ENCODE assay signal across 32 cellular contexts in genomic region chr5:161369032-161369431, GRCh38.
"Had no signal": no experiment of that assay in that cellular context is flagged by ENCODE, and none has a peak within 500 bp of the region (broad histone marks: within the 10 kb centered on the region; RNA-seq: fewer than 3 reads in every experiment).

No MANE protein-coding gene starts in this region.

- H3K27ac Mint-ChIP-seq: activated B cell treated with CpG ODN at 0.5 μM for 24 hours; activated CD8-positive, alpha-beta T cell treated with anti-CD3 and anti-CD28 coated beads for 36 hours; activated naive CD8-positive, alpha-beta T cell; activated naive CD8-positive, alpha-beta T cell treated with anti-CD3 and anti-CD28 coated beads, Interleukin-2, amount 50 U/mL, for 24 hours; activated T-helper 17 cell treated with anti-CD3 and anti-CD28 coated beads, Interleukin-2, amount 50 U/mL, for 72 hours; effector memory CD8-positive, alpha-beta T cell; T-helper 17 cell; T-helper 2 cell treated with Interferon-gamma antibody and Interleukin-4, amounts not matched to agents 5 μg/mL and 100 μg/mL, for 36 hours had no signal

- ATAC-seq: activated CD4-positive, CD25-positive, alpha-beta regulatory T cell treated with anti-CD3 and anti-CD28 coated beads, Interleukin-2, amount 50 U/mL, for 24 hours; activated CD8-positive, alpha-beta T cell treated with anti-CD3 and anti-CD28 coated beads for 36 hours; activated naive CD8-positive, alpha-beta T cell treated with anti-CD3 and anti-CD28 coated beads, Interleukin-2, amount 50 U/mL, for 24 hours; activated T-cell treated with anti-CD3 and anti-CD28 coated beads, Interleukin-2, amount 50 U/mL, for 4 hours; activated T-helper 17 cell treated with anti-CD3 and anti-CD28 coated beads, Interleukin-2, amount 50 U/mL, for 72 hours; effector memory CD8-positive, alpha-beta T cell; gastroesophageal sphincter; T-helper 17 cell had no signal

- DNase-seq: activated B cell treated with CpG ODN at 0.5 μM for 24 hours; activated CD4-positive, alpha-beta T cell treated with anti-CD3 and anti-CD28 coated beads for 48 hours; activated CD4-positive, alpha-beta T cell treated with anti-CD3 and anti-CD28 coated beads, Interleukin-2, amount 50 U/mL, for 1 hour; activated CD4-positive, alpha-beta T cell treated with anti-CD3 and anti-CD28 coated beads, Interleukin-2, amount 50 U/mL, for 48 hours; activated CD8-positive, alpha-beta memory T cell treated with anti-CD3 and anti-CD28 coated beads for 24 hours; activated CD8-positive, alpha-beta T cell treated with anti-CD3 and anti-CD28 coated beads for 36 hours; activated effector memory CD4-positive, alpha-beta T cell treated with Interleukin-2 at 50 U/mL for 16 hours; activated gamma-delta T cell treated with Interleukin-2 at 50 U/mL for 16 hours; activated naive CD4-positive, alpha-beta T cell treated with anti-CD3 and anti-CD28 coated beads, Interleukin-2, amount 50 U/mL, for 16 hours; activated naive CD4-positive, alpha-beta T cell treated with Interleukin-2 at 50 U/mL for 16 hours; activated naive CD8-positive, alpha-beta T cell treated with anti-CD3 and anti-CD28 coated beads, Interleukin-2, amount 50 U/mL, for 24 hours; activated T-cell treated with anti-CD3 and anti-CD28 coated beads, Interleukin-2, amount 50 U/mL, for 4 hours; adrenal gland; amygdala; aorta; brain microvascular endothelial cell; cortex of kidney; dermis blood vessel endothelial cell; effector CD4-positive, alpha-beta T cell; effector memory CD8-positive, alpha-beta T cell; esophagus squamous epithelium; foreskin melanocyte; T-helper 1 cell; T-helper 17 cell; T1000; WERI-Rb-1 had no signal

- H3K4me1 Mint-ChIP-seq: activated B cell treated with CpG ODN at 0.5 μM for 24 hours; activated naive CD8-positive, alpha-beta T cell treated with anti-CD3 and anti-CD28 coated beads, Interleukin-2, amount 50 U/mL, for 24 hours; activated T-helper 17 cell treated with anti-CD3 and anti-CD28 coated beads, Interleukin-2, amount 50 U/mL, for 72 hours; T-helper 17 cell had no signal

- H3K27me3 ChIP-seq: adrenal gland, brain microvascular endothelial cell, esophagus squamous epithelium, gastroesophageal sphincter had no signal

- H3K36me3 ChIP-seq: adrenal gland, brain microvascular endothelial cell, esophagus squamous epithelium, gastroesophageal sphincter, WERI-Rb-1 had no signal

- H3K9me3 Mint-ChIP-seq: activated B cell treated with CpG ODN at 0.5 μM for 24 hours; activated naive CD8-positive, alpha-beta T cell treated with anti-CD3 and anti-CD28 coated beads, Interleukin-2, amount 50 U/mL, for 24 hours; activated T-cell treated with anti-CD3 and anti-CD28 coated beads, Interleukin-2, amount 50 U/mL, for 4 hours; activated T-helper 17 cell treated with anti-CD3 and anti-CD28 coated beads, Interleukin-2, amount 50 U/mL, for 72 hours; T-helper 2 cell treated with Interferon-gamma antibody and Interleukin-4, amounts not matched to agents 5 μg/mL and 100 μg/mL, for 36 hours had no signal

- H3K27ac ChIP-seq: adrenal gland, brain microvascular endothelial cell, epithelial cell of prostate, esophagus squamous epithelium, gastroesophageal sphincter, WERI-Rb-1 had no signal

- H3K36me3 Mint-ChIP-seq: activated naive CD8-positive, alpha-beta T cell had no signal

- H3K27me3 Mint-ChIP-seq: activated B cell treated with CpG ODN at 0.5 μM for 24 hours; activated CD8-positive, alpha-beta T cell treated with anti-CD3 and anti-CD28 coated beads for 36 hours; activated naive CD8-positive, alpha-beta T cell; activated naive CD8-positive, alpha-beta T cell treated with anti-CD3 and anti-CD28 coated beads, Interleukin-2, amount 50 U/mL, for 24 hours; activated T-helper 17 cell treated with anti-CD3 and anti-CD28 coated beads, Interleukin-2, amount 50 U/mL, for 72 hours; effector memory CD8-positive, alpha-beta T cell; T-helper 17 cell had no signal

- H3K4me3 Mint-ChIP-seq: activated B cell treated with CpG ODN at 0.5 μM for 24 hours; activated CD8-positive, alpha-beta T cell treated with anti-CD3 and anti-CD28 coated beads for 36 hours; activated naive CD8-positive, alpha-beta T cell; activated naive CD8-positive, alpha-beta T cell treated with anti-CD3 and anti-CD28 coated beads, Interleukin-2, amount 50 U/mL, for 24 hours; activated T-cell treated with anti-CD3 and anti-CD28 coated beads, Interleukin-2, amount 50 U/mL, for 4 hours; activated T-helper 17 cell treated with anti-CD3 and anti-CD28 coated beads, Interleukin-2, amount 50 U/mL, for 72 hours; effector memory CD8-positive, alpha-beta T cell; T-helper 17 cell; T-helper 2 cell treated with Interferon-gamma antibody and Interleukin-4, amounts not matched to agents 5 μg/mL and 100 μg/mL, for 36 hours had no signal

- H3K4me1 ChIP-seq: adrenal gland, esophagus squamous epithelium, gastroesophageal sphincter had no signal

- H3K9me3 ChIP-seq: adrenal gland, esophagus squamous epithelium, gastroesophageal sphincter had no signal

- H3K4me3 ChIP-seq: adrenal gland, esophagus squamous epithelium, gastroesophageal sphincter had no signal
